8 cellular contexts compared by ENCODE assay signal in genomic region chr17:27807567-27808470, GRCh38. TPM values are rescaled to one million over a fixed set of nuclear protein-coding genes. Genes with fewer than 3 reads are reported as not detected.
DNase-seq lines count a peak whose midpoint lies in the region; ATAC-seq and TF ChIP-seq lines count a peak whose summit lies in the region.

No MANE protein-coding gene starts in this region.

- H3K9me2 ChIP-seq in GM23338 (ENCODE audit: insufficient read depth), result peaks cover 4% of the 10 kb centered on the region; the same call in 1 of the 2 replicates

- H3K27me3 Mint-ChIP-seq in GM23338 (ENCODE audit: insufficient read depth, low read depth, poor library complexity), result peaks cover 15% of the 10 kb centered on the region
- H3K27me3 Mint-ChIP-seq in activated T-cell treated with anti-CD3 and anti-CD28 coated beads, Interleukin-2, amount 50 U/mL, for 72 hours (ENCODE audit: low read depth), result no peaks in the 10 kb centered on the region

- DNase-seq in GM23338 (ENCODE audit: low spot score), result no peak
- peak; percentile 66 for DNase-seq in NCI-H2107 (lab: John Stamatoyannopoulos, UW)
- DNase-seq in activated T-cell treated with anti-CD3 and anti-CD28 coated beads, Interleukin-2, amount 50 U/mL, for 72 hours, result peak; percentile 65 to 74
- peak; percentile 5 for DNase-seq in medulla oblongata (ENCODE audit: extremely low spot score)
- no peak for DNase-seq in upper lobe of right lung
- no peak for DNase-seq in aorta
- DNase-seq in hepatic stellate cell (ENCODE audit: low spot score), result no peak

- intact Hi-C loops in upper lobe of right lung (cut with DNase I), result no loop called here
- intact Hi-C loops in aorta (cut with DNase I), result loop anchor here in 1 of 2 donors (5.0 to 10.0 kb wide), 2 partner anchors 74 to 447 kb away; no protein-coding TSS in a partner anchor

- peaks cover 24% of the 10 kb centered on the region for H3K4me1 Mint-ChIP-seq in GM23338
- H3K4me1 Mint-ChIP-seq in activated T-cell treated with anti-CD3 and anti-CD28 coated beads, Interleukin-2, amount 50 U/mL, for 72 hours (ENCODE audit: low read depth), result peaks cover 55% of the 10 kb centered on the region

- H3K4me1 ChIP-seq in GM23338 (ENCODE audit: insufficient read depth) (no peaks in the 10 kb centered on the region; the same call in 1 of the 2 replicates), upper lobe of right lung (peaks cover 16% of the 10 kb centered on the region), aorta (ENCODE audit: control insufficient read depth in 1 of 2, insufficient read depth in 2 of 2, low read length in 2 of 2) (no peaks in the 10 kb centered on the region)

- WGBS in aorta, 2 donors, result 78 to 79% methylated on average over 17 of the region's 17 CpGs

- H3K4me3 ChIP-seq in GM23338 (no peak overlapping the region), upper lobe of right lung (no peak overlapping the region), aorta (ENCODE audit: low read length in 2 of 2) (no peak overlapping the region)

- H3K27me3 ChIP-seq in GM23338 (ENCODE audit: insufficient read depth) (no peaks in the 10 kb centered on the region), upper lobe of right lung (no peaks in the 10 kb centered on the region), aorta (ENCODE audit: control insufficient read depth in 1 of 2, insufficient read depth in 2 of 2, low read length in 1 of 2) (no peaks in the 10 kb centered on the region)

- H3K27ac Mint-ChIP-seq in GM23338, result no peak overlapping the region
- peak overlapping the region; percentile 88 for H3K27ac Mint-ChIP-seq in activated T-cell treated with anti-CD3 and anti-CD28 coated beads, Interleukin-2, amount 50 U/mL, for 72 hours

- no peak overlapping the region for H3K4me2 ChIP-seq in GM23338

- ATAC-seq in GM18502 (IDR thresholded peaks at IDR 0.05; ENCODE audit: poor library complexity, unreplicated experiment) (peak; percentile 76), GM23338 (no peak), upper lobe of right lung (peak; percentile 49), aorta (ENCODE audit: low FRiP score) (no peak)
- peak; percentile 85 to 87 for ATAC-seq in activated T-cell treated with anti-CD3 and anti-CD28 coated beads, Interleukin-2, amount 50 U/mL, for 72 hours (replicated peaks in 1 of 2)

- H3K36me3 Mint-ChIP-seq in GM23338 (ENCODE audit: low read depth), result no peaks in the 10 kb centered on the region
- peaks cover 0 to 3% of the 10 kb centered on the region in 2 donors for H3K36me3 Mint-ChIP-seq in activated T-cell treated with anti-CD3 and anti-CD28 coated beads, Interleukin-2, amount 50 U/mL, for 72 hours (ENCODE audit: insufficient read depth in 2 of 2)

- no peaks in the 10 kb centered on the region for H3F3A ChIP-seq in GM23338 (replicated peaks; ENCODE audit: low read depth)

- H3K4me3 Mint-ChIP-seq in GM23338, result no peak overlapping the region
- peak overlapping the region; percentile 73 to 76 for H3K4me3 Mint-ChIP-seq in activated T-cell treated with anti-CD3 and anti-CD28 coated beads, Interleukin-2, amount 50 U/mL, for 72 hours

- H3K36me3 ChIP-seq in GM23338 (ENCODE audit: insufficient read depth) (no peaks in the 10 kb centered on the region), upper lobe of right lung (no peaks in the 10 kb centered on the region), aorta (ENCODE audit: control insufficient read depth in 1 of 2, insufficient read depth in 2 of 2, low read length in 1 of 2) (no peaks in the 10 kb centered on the region)

- H4K20me1 ChIP-seq in GM23338 (replicated peaks; ENCODE audit: insufficient read depth), result no peaks in the 10 kb centered on the region

- H2AFZ ChIP-seq in GM23338, result peak overlapping the region; percentile 66; the same call in 1 of the 2 replicates

- H3K9me3 ChIP-seq in upper lobe of right lung (no peaks in the 10 kb centered on the region), aorta (ENCODE audit: control insufficient read depth, low read length) (no peaks in the 10 kb centered on the region)

- H3K27ac ChIP-seq in GM23338 (ENCODE audit: low read depth) (no peak overlapping the region), upper lobe of right lung (no peak overlapping the region), aorta (ENCODE audit: low read depth in 1 of 2, low read length in 2 of 2) (no peak overlapping the region)

- no peaks in the 10 kb centered on the region for H3K79me2 ChIP-seq in GM23338 (replicated peaks; ENCODE audit: insufficient read depth)

- TF ChIP-seq CTCF in GM23338 (conservative IDR thresholded peaks at IDR 0.05; ENCODE audit: low read depth in 2 of 2) (no peak), upper lobe of right lung (IDR thresholded peaks at IDR 0.05) (no peak)

- peaks cover 11% of the 10 kb centered on the region; the same call in 2 of the 3 replicates for H3K9me3 Mint-ChIP-seq in GM23338
- H3K9me3 Mint-ChIP-seq in activated T-cell treated with anti-CD3 and anti-CD28 coated beads, Interleukin-2, amount 50 U/mL, for 72 hours, result peaks cover 0 to 4% of the 10 kb centered on the region in 2 donors

TF ChIP-seq in GM23338, 12 proteins besides CTCF, POLR2A, EP300 and RAD21 (continues in another document):
- TF ChIP-seq, protein P1, sequence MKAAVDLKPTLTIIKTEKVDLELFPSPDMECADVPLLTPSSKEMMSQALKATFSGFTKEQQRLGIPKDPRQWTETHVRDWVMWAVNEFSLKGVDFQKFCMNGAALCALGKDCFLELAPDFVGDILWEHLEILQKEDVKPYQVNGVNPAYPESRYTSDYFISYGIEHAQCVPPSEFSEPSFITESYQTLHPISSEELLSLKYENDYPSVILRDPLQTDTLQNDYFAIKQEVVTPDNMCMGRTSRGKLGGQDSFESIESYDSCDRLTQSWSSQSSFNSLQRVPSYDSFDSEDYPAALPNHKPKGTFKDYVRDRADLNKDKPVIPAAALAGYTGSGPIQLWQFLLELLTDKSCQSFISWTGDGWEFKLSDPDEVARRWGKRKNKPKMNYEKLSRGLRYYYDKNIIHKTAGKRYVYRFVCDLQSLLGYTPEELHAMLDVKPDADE (IDR thresholded peaks at IDR 0.05), result no peak
- TF ChIP-seq ZNF114 (CRISPR knock-in tag; IDR thresholded peaks at IDR 0.05) (no peak), STAT1 (IDR thresholded peaks at IDR 0.05; ENCODE audit: unreplicated experiment) (no peak), POLR2AphosphoS5 (IDR thresholded peaks at IDR 0.05; ENCODE audit: low read depth) (no peak), JUNB (IDR thresholded peaks at IDR 0.05; ENCODE audit: unreplicated experiment) (no peak)

RNA-seq across cellular contexts. Expression of gene NOS2, which starts 7.5 kb away (rescaled TPM):
- total RNA-seq in GM23338 (2014; rRNA removed; shearing (Covaris generic)), result 1.8 and 2.7 TPM in 2 replicates
- polyA plus RNA-seq in GM23338 (2016; fragmentation: Nextera tagmentation; extraction: Ambion mirVana) (0.44 and 0.57 TPM in 2 replicates), aorta (under 1 TPM; 0.36 to 0.38 TPM)
- total RNA-seq in activated T-cell treated with anti-CD3 and anti-CD28 coated beads, Interleukin-2, amount 50 U/mL, for 72 hours, result under 1 TPM; 0.05 to 0.14 TPM
- total RNA-seq in upper lobe of right lung (0.55 TPM), aorta (under 1 TPM; 0.16 to 0.48 TPM)

Comparison
In these comparisons a context has a peak if more than half of its experiments do, and no peak if none do; other contexts are left out.
1. ATAC-seq: peak in GM18502 (single experiment), activated T-cell treated with anti-CD3 and anti-CD28 coated beads, Interleukin-2, amount 50 U/mL, for 72 hours (2 of 2) and upper lobe of right lung (single experiment); none in GM23338 (single experiment) and aorta (single experiment).
2. DNase-seq: peak in NCI-H2107 (single experiment), activated T-cell treated with anti-CD3 and anti-CD28 coated beads, Interleukin-2, amount 50 U/mL, for 72 hours (2 of 2) and medulla oblongata (single experiment); none in GM23338 (single experiment), upper lobe of right lung (single experiment), aorta (0 of 2) and hepatic stellate cell (single experiment).